Comparison of ENCODE assay signal across 13 cellular contexts in the genomic region with DNA sequence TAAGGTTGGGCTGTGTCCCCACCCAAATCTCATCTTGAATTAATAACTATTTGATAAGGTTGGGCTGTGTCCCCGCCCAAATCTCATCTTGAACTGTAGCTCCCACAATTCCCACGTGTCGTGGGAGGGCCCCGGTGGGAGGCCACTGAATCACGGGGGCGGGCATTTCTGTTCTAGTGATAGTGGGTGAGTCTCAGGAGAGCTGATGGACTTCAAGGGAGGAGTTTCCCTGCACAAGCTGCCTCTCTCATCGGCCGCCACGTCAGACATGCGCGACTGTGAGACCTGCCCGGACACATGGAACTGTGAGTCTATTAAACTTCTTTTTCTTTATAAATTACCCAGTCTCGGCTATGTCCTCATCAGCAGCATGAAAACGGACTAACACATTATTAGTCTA. TPM values are rescaled to one million over a fixed set of nuclear protein-coding genes. Genes with fewer than 3 reads are reported as not detected.
A peak's percentile ranks its signal among the peaks of the same experiment; 100 is the strongest.
DNase-seq lines count a peak whose midpoint lies in the region; ATAC-seq and TF ChIP-seq lines count a peak whose summit lies in the region.
"Had no signal": no experiment of that assay in that cellular context is flagged by ENCODE, and none has a peak within 500 bp of the region (broad histone marks: within the 10 kb centered on the region; RNA-seq: fewer than 3 reads in every experiment).

No MANE protein-coding gene starts in this region.

- H3K9me3 Mint-ChIP-seq in CD14-positive monocyte, result peaks cover 11 to 35% (median 18%) of the 10 kb centered on the region in 7 donors
- H3K9me3 Mint-ChIP-seq: CD8-positive, alpha-beta memory T cell had no signal

- ATAC-seq in Panc1 (no peak), upper lobe of left lung (ENCODE audit: low FRiP score in 2 of 2) (no peak), gastroesophageal sphincter (no peak)
- ATAC-seq: A549 had no signal

- peak; percentile 8 for DNase-seq in H7
- no peak for DNase-seq in Panc1 (ENCODE audit: low read depth, low spot score)
- peak; percentile 65 for DNase-seq in mesenteric fat pad (ENCODE audit: low spot score)
- peak; percentile 4 to 36 for DNase-seq in upper lobe of left lung
- DNase-seq in CD14-positive monocyte (ENCODE audit: low spot score), result no peak
- DNase-seq: Caco-2; CD8-positive, alpha-beta memory T cell; DMS53; GF-D8; GM23248 had no signal

- H3K4me1 ChIP-seq in Panc1 (ENCODE audit: control insufficient read depth, insufficient read depth, low read length), result no peaks in the 10 kb centered on the region
- H3K4me1 ChIP-seq in upper lobe of left lung, result no peaks in the 10 kb centered on the region
- no peaks in the 10 kb centered on the region for H3K4me1 ChIP-seq in gastroesophageal sphincter
- H3K4me1 ChIP-seq: A549, Caco-2 had no signal

- CTCF ChIA-PET in Panc1 (lab: Charles Lee), result no interaction called here

- intact Hi-C loops in Panc1 (cut with micrococcal nuclease; ENCODE audit: unreplicated experiment) (no loop called here), CD14-positive monocyte (cut with micrococcal nuclease) (loop anchor here in 1 of 2 donors (5.0 kb wide), 1 partner anchor 42 kb away; no protein-coding TSS in a partner anchor)

- H3K27me3 ChIP-seq in H7 (ENCODE audit: control insufficient read depth, insufficient read depth, low read length) (no peaks in the 10 kb centered on the region), Panc1 (ENCODE audit: control insufficient read depth, insufficient read depth, low read length) (no peaks in the 10 kb centered on the region), upper lobe of left lung (no peaks in the 10 kb centered on the region), gastroesophageal sphincter (no peaks in the 10 kb centered on the region)

- POLR2A ChIA-PET in Panc1 (lab: Charles Lee), result no interaction called here

- in situ Hi-C loops in Panc1 (cut with HindIII; ENCODE audit: low pct_unique_long_range_greater_than_20kb, low sequenced_read_pairs), result no loop called here

- H3K36me3 Mint-ChIP-seq in CD14-positive monocyte, result peaks cover 61 to 82% of the 10 kb centered on the region in 2 donors

- TF ChIP-seq POLR2A in upper lobe of left lung (IDR thresholded peaks at IDR 0.05), result no peak
- TF ChIP-seq POLR2A in gastroesophageal sphincter (IDR thresholded peaks at IDR 0.05), result no peak

- peaks cover 2% of the 10 kb centered on the region for H3K36me3 ChIP-seq in H7 (replicated peaks; ENCODE audit: control insufficient read depth, insufficient read depth, low read length)
- H3K36me3 ChIP-seq in Panc1 (ENCODE audit: control insufficient read depth, insufficient read depth, low read length), result peaks cover 6% of the 10 kb centered on the region
- peaks cover 0 to 14% (median 1%) of the 10 kb centered on the region in 4 donors for H3K36me3 ChIP-seq in upper lobe of left lung
- H3K36me3 ChIP-seq in gastroesophageal sphincter, result peaks cover 0 to 52% of the 10 kb centered on the region in 2 donors

- TF ChIP-seq CTCF in Panc1 (IDR thresholded peaks at IDR 0.05), result no peak
- no peak for TF ChIP-seq CTCF in upper lobe of left lung (IDR thresholded peaks at IDR 0.05)
- no peak for TF ChIP-seq CTCF in gastroesophageal sphincter (IDR thresholded peaks at IDR 0.05)
- TF ChIP-seq CTCF in CD14-positive monocyte (IDR thresholded peaks at IDR 0.05), result no peak

- BruUV-seq in Panc1 (replicated peaks; lab: Mats Ljungman, UMichigan), result TSS peak; percentile 44

- H3K9me3 ChIP-seq in Panc1 (ENCODE audit: control insufficient read depth, insufficient read depth, low read depth, low read length), result no peaks in the 10 kb centered on the region
- no peaks in the 10 kb centered on the region for H3K9me3 ChIP-seq in upper lobe of left lung
- H3K9me3 ChIP-seq in gastroesophageal sphincter, result no peaks in the 10 kb centered on the region
- H3K9me3 ChIP-seq: A549, Caco-2 had no signal

- H3K4me3 ChIP-seq in H7 (ENCODE audit: insufficient read depth, low read depth, low read length), result no peak overlapping the region
- no peak overlapping the region for H3K4me3 ChIP-seq in Panc1 (ENCODE audit: low read depth in 2 of 2, low read length in 2 of 2)
- H3K4me3 ChIP-seq in upper lobe of left lung, result no peak overlapping the region
- H3K4me3 ChIP-seq in gastroesophageal sphincter, result no peak overlapping the region
- H3K4me3 ChIP-seq: A549, GM23248 had no signal

- 82 to 97% methylated on average over 14 of the region's 14 CpGs for WGBS in upper lobe of left lung, 2 donors
- 97 to 100% methylated on average over 8 of the region's 14 CpGs for WGBS in gastroesophageal sphincter (ENCODE audit: low coverage in 1 of 2), 2 donors

- no peak overlapping the region for H3K4me3 Mint-ChIP-seq in CD14-positive monocyte
- H3K4me3 Mint-ChIP-seq: CD8-positive, alpha-beta memory T cell had no signal

- H3K27ac Mint-ChIP-seq in CD14-positive monocyte, result no peak overlapping the region

- TF ChIP-seq EP300 in upper lobe of left lung (IDR thresholded peaks at IDR 0.05) (no peak), gastroesophageal sphincter (IDR thresholded peaks at IDR 0.05) (no peak)

- H3K27me3 Mint-ChIP-seq in CD14-positive monocyte (ENCODE audit: low read depth in 3 of 3), result peaks cover 0 to 2% (median 0%) of the 10 kb centered on the region in 3 donors

- H3K27ac ChIP-seq in Panc1 (ENCODE audit: low read length), result no peak overlapping the region
- H3K27ac ChIP-seq in upper lobe of left lung, result no peak overlapping the region
- no peak overlapping the region for H3K27ac ChIP-seq in gastroesophageal sphincter
- H3K27ac ChIP-seq: A549, GM23248, HL-60 had no signal

- H3K4me1 Mint-ChIP-seq in CD14-positive monocyte, result no peaks in the 10 kb centered on the region

RNA-seq across cellular contexts. Expression of a gene that starts 44.9 kb away (rescaled TPM):
- 26.6 and 32.0 TPM in 2 replicates for total RNA-seq in H7 (2014; rRNA removed; shearing (Covaris generic))
- 21.0 TPM for total RNA-seq in Panc1 (2021; ENCODE audit: unreplicated experiment)
- polyA plus RNA-seq in Panc1 (2012; ENCODE audit: insufficient read length), result 44.9 TPM
- 151 TPM for total RNA-seq in mesenteric fat pad
- 100 to 1,000 TPM in 2 of 6 donors, 10 to 100 TPM in 4; 59.4 to 120 (median 76.4) TPM for total RNA-seq in upper lobe of left lung
- total RNA-seq in gastroesophageal sphincter, result 10 to 100 TPM; 41.1 to 82.6 (median 66.3) TPM
- polyA plus RNA-seq in CD14-positive monocyte, result 10 to 100 TPM; 13.1 to 29.8 TPM

Comparison
In these comparisons a context has a peak if more than half of its experiments do, and no peak if none do; other contexts are left out.
1. DNase-seq: peak in H7 (single experiment), mesenteric fat pad (single experiment) and upper lobe of left lung (2 of 2); none in Panc1 (single experiment) and CD14-positive monocyte (single experiment).